13 cellular contexts compared by ENCODE assay signal in genomic region chr15:65182538-65182937, GRCh38. TPM values are rescaled to one million over a fixed set of nuclear protein-coding genes. Genes with fewer than 3 reads are reported as not detected.
DNase-seq lines count a peak whose midpoint lies in the region; ATAC-seq and TF ChIP-seq lines count a peak whose summit lies in the region.
"Had no signal": no experiment of that assay in that cellular context is flagged by ENCODE, and none has a peak within 500 bp of the region (broad histone marks: within the 10 kb centered on the region; RNA-seq: fewer than 3 reads in every experiment).

No MANE protein-coding gene starts in this region.

- no peak overlapping the region for H3K14ac ChIP-seq in IMR-90 (replicated peaks; ENCODE audit: low read depth, low read length)

- H2AFZ ChIP-seq in DND-41 (ENCODE audit: low read depth, low read length) (no peak overlapping the region), IMR-90 (replicated peaks; ENCODE audit: low read length, poor library complexity) (no peak overlapping the region)

- dilution Hi-C loops in IMR-90 (cut with HindIII; ENCODE audit: low sequenced_read_pairs, unreplicated experiment): no loop called here

- H3K4me3 Mint-ChIP-seq in neural crest cell: peak overlapping the region; percentile 97

- TSS peak; percentile 22 for BruUV-seq in IMR-90 (replicated peaks; lab: Mats Ljungman, UMichigan)

- H3K56ac ChIP-seq in IMR-90 (ENCODE audit: extremely low read depth, insufficient read depth, low read length): no peak overlapping the region

- H2AK9ac ChIP-seq in IMR-90 (replicated peaks; ENCODE audit: low read depth, low read length, poor library complexity): no peak overlapping the region

- H3K9ac ChIP-seq in DND-41 (ENCODE audit: low read depth, low read length) (peak overlapping the region; percentile 96; the same call in 1 of the 2 replicates), IMR-90 (ENCODE audit: low read depth, low read length) (no peak overlapping the region)

- POLR2A ChIA-PET in IMR-90 (lab: Charles Lee; ENCODE audit: unreplicated experiment): no interaction called here

- intact Hi-C loops in IMR-90 (cut with micrococcal nuclease) (loop anchor here (2.0 to 5.0 kb wide), 2 partner anchors 128 to 150 kb away; no protein-coding TSS in a partner anchor), ascending aorta (cut with DNase I) (loop anchor here (5.0 kb wide), 1 partner anchor 150 kb away; no protein-coding TSS in a partner anchor)

- H3K23ac ChIP-seq in IMR-90 (ENCODE audit: low read depth, low read length): 0 out of 2 replicates have a peak overlapping the region, but pooled peaks have one; percentile 18

- H3K27ac ChIP-seq in DND-41 (ENCODE audit: low read length) (peak overlapping the region; percentile 26; the same call in 1 of the 2 replicates), IMR-90 (ENCODE audit: insufficient read depth, low read length) (no peak overlapping the region), ascending aorta (no peak overlapping the region)

- TF ChIP-seq CTCF in DND-41 (IDR thresholded peaks at IDR 0.05; ENCODE audit: borderline replicate concordance, extremely low read depth, low read length, poor library complexity, severe bottlenecking): no peak
- TF ChIP-seq CTCF in IMR-90 (conservative IDR thresholded peaks at IDR 0.05; ENCODE audit: low read depth, low read length): no peak
- no peak for TF ChIP-seq CTCF in ascending aorta (IDR thresholded peaks at IDR 0.05)
- no peak for TF ChIP-seq CTCF in neural crest cell (conservative IDR thresholded peaks at IDR 0.05)

- H4K91ac ChIP-seq in IMR-90 (ENCODE audit: insufficient read depth, low read depth, low read length): no peak overlapping the region

- CTCF ChIA-PET in IMR-90 (lab: Yijun Ruan, JAX): interaction anchor here (0.6 kb wide), 2 partner anchors 15 to 1193 kb away, joined by 3 read pairs; no protein-coding TSS in a partner anchor

- H3K27ac Mint-ChIP-seq in neural crest cell (ENCODE audit: unreplicated experiment): no peak overlapping the region

- no peak for TF ChIP-seq RAD21 in IMR-90 (IDR thresholded peaks at IDR 0.05; ENCODE audit: low read length)

- no peaks in the 10 kb centered on the region for H3K27me3 Mint-ChIP-seq in neural crest cell (ENCODE audit: low read depth)

- H4K20me1 ChIP-seq in DND-41 (ENCODE audit: insufficient read depth, low read length) (peaks cover 3% of the 10 kb centered on the region; the same call in 1 of the 2 replicates), IMR-90 (ENCODE audit: insufficient read depth, low read length) (peaks cover 28% of the 10 kb centered on the region)

- H2AK5ac ChIP-seq in IMR-90 (ENCODE audit: low read depth, low read length): no peak overlapping the region

- DNase-seq in DND-41 (no peak), IMR-90 (no peak), ascending aorta (ENCODE audit: low spot score in 2 of 2) (no peak), neural crest cell (ENCODE audit: low read depth, low spot score) (no peak), glomerular visceral epithelial cell (ENCODE audit: extremely low spot score) (no peak)
- DNase-seq: activated CD4-positive, CD25-positive, alpha-beta regulatory T cell treated with anti-CD3 and anti-CD28 coated beads, Interleukin-2, amount 50 U/mL, for 72 hours; left cardiac atrium; NCI-H146 had no signal

- H3K4me1 ChIP-seq in DND-41 (ENCODE audit: insufficient read depth, low read length) (peaks cover 33% of the 10 kb centered on the region), IMR-90 (ENCODE audit: control insufficient read depth, insufficient read depth, low read length) (no peaks in the 10 kb centered on the region), ascending aorta (peaks cover 4 to 24% of the 10 kb centered on the region in 2 donors)

- H3K36me3 ChIP-seq in DND-41 (ENCODE audit: insufficient read depth, low read length) (peaks cover 45% of the 10 kb centered on the region), IMR-90 (ENCODE audit: control insufficient read depth, insufficient read depth, low read length) (peaks cover 10% of the 10 kb centered on the region), ascending aorta (peaks cover 21 to 30% of the 10 kb centered on the region in 2 donors)

- H2BK20ac ChIP-seq in IMR-90 (ENCODE audit: low read depth, low read length): no peak overlapping the region

- H3K36me3 Mint-ChIP-seq in neural crest cell (ENCODE audit: low read depth): no peaks in the 10 kb centered on the region

- ATAC-seq in DND-41 (ENCODE audit: insufficient read depth, low read depth) (no peak), IMR-90 (ENCODE audit: low read depth) (no peak), GM21390 (IDR thresholded peaks at IDR 0.05; ENCODE audit: unreplicated experiment) (no peak), GM21526 (IDR thresholded peaks at IDR 0.05; ENCODE audit: low FRiP score, unreplicated experiment) (no peak), GM19328 (IDR thresholded peaks at IDR 0.05; ENCODE audit: unreplicated experiment) (no peak)
- ATAC-seq: left cardiac atrium, Panc1 had no signal

- H3K79me2 ChIP-seq in DND-41 (ENCODE audit: insufficient read depth, low read length): peaks cover 67% of the 10 kb centered on the region

- no peak overlapping the region for H2BK5ac ChIP-seq in IMR-90 (ENCODE audit: low read depth, low read length, poor library complexity, severe bottlenecking)

- H3K4me1 Mint-ChIP-seq in neural crest cell: peaks cover 27% of the 10 kb centered on the region

- no peak overlapping the region for H2BK15ac ChIP-seq in IMR-90 (ENCODE audit: low read depth, low read length)

- H3K9me3 ChIP-seq in DND-41 (ENCODE audit: insufficient read depth, low read length, severe bottlenecking): no peaks in the 10 kb centered on the region
- H3K9me3 ChIP-seq in IMR-90 (ENCODE audit: control insufficient read depth, insufficient read depth, low read length): no peaks in the 10 kb centered on the region
- H3K9me3 ChIP-seq in ascending aorta: no peaks in the 10 kb centered on the region

- peaks cover 5 to 42% of the 10 kb centered on the region in 2 experiments for H3K79me1 ChIP-seq in IMR-90 (ENCODE audit: low read depth in 1 of 2, low read length in 2 of 2)

- 88% methylated on average over 1 of the region's 4 CpGs; no CpG with 5 or more reads in 1 of the 2 experiments for WGBS in IMR-90 (ENCODE audit: extremely low coverage in 2 of 2, insufficient read length in 1 of 2), 2 experiments

- H3K18ac ChIP-seq in IMR-90 (ENCODE audit: low read depth, low read length): no peak overlapping the region

- peak overlapping the region in 1 of 2 experiments; percentile 99; a peak in 2 of 4 replicates for H3K4me3 ChIP-seq in DND-41 (ENCODE audit: low read depth in 1 of 2, low read length in 2 of 2)
- no peak overlapping the region for H3K4me3 ChIP-seq in IMR-90 (ENCODE audit: insufficient read depth, low read depth, low read length)
- H3K4me3 ChIP-seq in ascending aorta: peak overlapping the region; percentile 6 to 90

- H3K27me3 ChIP-seq in DND-41 (ENCODE audit: insufficient read depth, low read length, poor library complexity) (no peaks in the 10 kb centered on the region), IMR-90 (ENCODE audit: control insufficient read depth, insufficient read depth, low read length) (no peaks in the 10 kb centered on the region), ascending aorta (no peaks in the 10 kb centered on the region)

- H3K9me3 Mint-ChIP-seq in neural crest cell: no peaks in the 10 kb centered on the region

- TF ChIP-seq POLR2A in IMR-90 (IDR thresholded peaks at IDR 0.05; ENCODE audit: low read depth, low read length): no peak

- H2BK120ac ChIP-seq in IMR-90 (ENCODE audit: low read depth, low read length): no peak overlapping the region

- peak overlapping the region; percentile 70 for H3K4me2 ChIP-seq in DND-41 (ENCODE audit: insufficient read depth, low read length)
- no peak overlapping the region; the same call in 1 of the 2 replicates for H3K4me2 ChIP-seq in IMR-90 (ENCODE audit: low read depth, low read length)

- in situ Hi-C loops in IMR-90 (cut with MboI; ENCODE audit: low sequenced_read_pairs): no loop called here

- no peak overlapping the region for H4K8ac ChIP-seq in IMR-90 (ENCODE audit: low read depth in 2 of 2, low read length in 2 of 2)

- H4K5ac ChIP-seq in IMR-90 (ENCODE audit: low read depth, low read length): no peak overlapping the region

- 0 out of 2 replicates have a peak, but pooled peaks cover 6% of the 10 kb centered on the region for H3K9me1 ChIP-seq in IMR-90 (ENCODE audit: insufficient read depth, low read length)

- no peak overlapping the region for H3K4ac ChIP-seq in IMR-90 (ENCODE audit: low read depth, low read length)

TF ChIP-seq in IMR-90, 13 proteins besides CTCF, POLR2A, EP300 and RAD21 (continues in another document):
- no peak for TF ChIP-seq RCOR1 (IDR thresholded peaks at IDR 0.05; ENCODE audit: insufficient replicate concordance, low read length)
- TF ChIP-seq SMC3 (IDR thresholded peaks at IDR 0.05; ENCODE audit: low read depth, low read length): no peak
- no peak for TF ChIP-seq ELK1 (IDR thresholded peaks at IDR 0.05; ENCODE audit: borderline replicate concordance, low read depth, low read length)
- no peak for TF ChIP-seq CHD1 (IDR thresholded peaks at IDR 0.05; ENCODE audit: low read depth, low read length)
- TF ChIP-seq BHLHE40 (IDR thresholded peaks at IDR 0.05; ENCODE audit: low read depth, low read length): no peak

RNA-seq across cellular contexts. Expression of gene CLPX, which starts 2.6 kb away (rescaled TPM):
- 25.8 and 29.4 TPM in 2 replicates for total RNA-seq in IMR-90 (2012; rRNA removed)
- polyA plus RNA-seq in IMR-90 (2012; rRNA removed): 21.5 and 26.9 TPM in 2 replicates
- 2.4 and 4.8 TPM in 2 replicates for polyA plus RNA-seq in IMR-90 (2012; cell fraction: cytosol; rRNA removed)
- 5.0 and 16.3 TPM in 2 replicates for polyA plus RNA-seq in IMR-90 (2012; cell fraction: nucleus; rRNA removed; ENCODE audit: low replicate concordance)
- 13.7 TPM for total RNA-seq in ascending aorta
- total RNA-seq in neural crest cell: 42.0 and 42.2 TPM in 2 replicates

RNA-seq across cellular contexts. Expression of gene CILP, which starts 28.7 kb away (rescaled TPM):
- total RNA-seq in IMR-90 (2012; rRNA removed) (under 0.01 TPM in 1 of 2 replicates, not detected in the other), ascending aorta (1.8 TPM), neural crest cell (0.12 and 0.14 TPM in 2 replicates)
- 0.01 and 0.02 TPM in 2 replicates for polyA plus RNA-seq in IMR-90 (2012; rRNA removed)
- polyA plus RNA-seq in IMR-90 (2012; cell fraction: cytosol; rRNA removed): 0.04 TPM in 1 of 2 replicates, not detected in the other
- 0.11 and 0.14 TPM in 2 replicates for polyA plus RNA-seq in IMR-90 (2012; cell fraction: nucleus; rRNA removed; ENCODE audit: low replicate concordance)
- total RNA-seq: pulmonary artery endothelial cell had no signal

RNA-seq across cellular contexts. Expression of gene PDCD7, which starts 48.9 kb away (rescaled TPM):
- total RNA-seq in IMR-90 (2012; rRNA removed) (4.7 and 8.1 TPM in 2 replicates), ascending aorta (9.2 TPM), neural crest cell (37.0 and 40.8 TPM in 2 replicates)
- 8.1 and 12.3 TPM in 2 replicates for polyA plus RNA-seq in IMR-90 (2012; rRNA removed)
- polyA plus RNA-seq in IMR-90 (2012; cell fraction: cytosol; rRNA removed): 6.1 and 8.4 TPM in 2 replicates
- polyA plus RNA-seq in IMR-90 (2012; cell fraction: nucleus; rRNA removed; ENCODE audit: low replicate concordance): 6.5 and 13.2 TPM in 2 replicates
